Comparison of ENCODE assay signal across 36 cellular contexts in genomic region chr3:56023546-56023945, GRCh38.
"Had no signal": no experiment of that assay in that cellular context is flagged by ENCODE, and none has a peak within 500 bp of the region (broad histone marks: within the 10 kb centered on the region; RNA-seq: fewer than 3 reads in every experiment).

No MANE protein-coding gene starts in this region.

- DNase-seq: Karpas-422, Kasumi-1, MG63, MM.1S, MV-4-11, NCI-H1048, NCI-H1092, NCI-H1092 treated with DMSO at 0.1 percent for 48 hours, NCI-H1105, NCI-H1105 treated with DMSO at 0.1 percent for 48 hours, NCI-H1417, NCI-H1417 treated with DMSO at 0.1 percent for 48 hours, NCI-H1436, NCI-H1436 treated with DMSO at 0.1 percent for 48 hours, NCI-H146, NCI-H1694, NCI-H1694 treated with DMSO at 0.1 percent for 48 hours, NCI-H187, NCI-H187 treated with DMSO at 0.1 percent for 48 hours, NCI-H1930, NCI-H2029, NCI-H2029 treated with DMSO at 0.1 percent for 48 hours, NCI-H2081, NCI-H2081 treated with DMSO at 0.1 percent for 48 hours, NCI-H2107, NCI-H2171, NCI-H2171 treated with DMSO at 0.1 percent for 48 hours, NCI-H2227 treated with DMSO at 0.1 percent for 48 hours, NCI-H226, NCI-H345, NCI-H446, NCI-H446 treated with DMSO at 0.1 percent for 48 hours, NCI-H510A, NCI-H510A treated with DMSO at 0.1 percent for 48 hours, NCI-H524 had no signal

- H3K36me3 ChIP-seq: MG63 had no signal

- H3K9ac ChIP-seq: KMS-11 had no signal

- H3K9me3 ChIP-seq: MG63 had no signal

- H3K27me3 ChIP-seq: MG63 had no signal

- H3K27ac ChIP-seq: KMS-11 had no signal

- H3K4me3 ChIP-seq: MG63 had no signal
